ENCODE assay signal across 13 cellular contexts in genomic region chr7:6306471-6306870, GRCh38. TPM values are rescaled to one million over a fixed set of nuclear protein-coding genes. Genes with fewer than 3 reads are reported as not detected.
DNase-seq lines count a peak whose midpoint lies in the region; ATAC-seq, FAIRE-seq and TF ChIP-seq lines count a peak whose summit lies in the region.
"Had no signal": no experiment of that assay in that cellular context is flagged by ENCODE, and none has a peak within 500 bp of the region (broad histone marks: within the 10 kb centered on the region; RNA-seq: fewer than 3 reads in every experiment).

No MANE protein-coding gene starts in this region.

- H2AK5ac ChIP-seq in IMR-90 (ENCODE audit: low read depth, low read length): no peak overlapping the region

- POLR2A ChIA-PET in IMR-90 (lab: Charles Lee; ENCODE audit: unreplicated experiment): no interaction called here

- no peak overlapping the region for H2AFZ ChIP-seq in IMR-90 (replicated peaks; ENCODE audit: low read length, poor library complexity)

- in situ Hi-C loops in Caki2 (cut with HindIII; ENCODE audit: low pct_unique_long_range_greater_than_20kb, low sequenced_read_pairs) (no loop called here), IMR-90 (cut with MboI; ENCODE audit: low sequenced_read_pairs) (no loop called here)

- H3K9ac ChIP-seq in IMR-90 (ENCODE audit: low read depth, low read length) (no peak overlapping the region), adipocyte (ENCODE audit: low read length) (no peak overlapping the region), kidney (ENCODE audit: low read length in 2 of 2) (no peak overlapping the region)

- H3K9me3 ChIP-seq in IMR-90 (ENCODE audit: control insufficient read depth, insufficient read depth, low read length): no peaks in the 10 kb centered on the region
- H3K9me3 ChIP-seq in adipocyte (ENCODE audit: control insufficient read depth, low read length): no peaks in the 10 kb centered on the region
- H3K9me3 ChIP-seq in kidney (ENCODE audit: control insufficient read depth in 1 of 2, low read length in 2 of 2): no peaks in the 10 kb centered on the region
- H3K9me3 ChIP-seq: adrenal gland, ovary had no signal

- TF ChIP-seq CTCF in IMR-90 (conservative IDR thresholded peaks at IDR 0.05; ENCODE audit: low read depth, low read length) (no peak), kidney (IDR thresholded peaks at IDR 0.05; ENCODE audit: borderline replicate concordance, extremely low read depth, insufficient read depth) (no peak)

- H3K27ac ChIP-seq in IMR-90 (ENCODE audit: insufficient read depth, low read length): no peak overlapping the region
- H3K27ac ChIP-seq in kidney (ENCODE audit: low read depth in 2 of 2, low read length in 2 of 2): no peak overlapping the region
- H3K27ac ChIP-seq: adrenal gland, ovary had no signal

- TF ChIP-seq POLR2A in IMR-90 (IDR thresholded peaks at IDR 0.05; ENCODE audit: low read depth, low read length) (no peak), erythroblast (IDR thresholded peaks at IDR 0.05; ENCODE audit: low read length) (no peak)

- dilution Hi-C loops in IMR-90 (cut with HindIII; ENCODE audit: low sequenced_read_pairs, unreplicated experiment): no loop called here

- no peak overlapping the region for H2BK15ac ChIP-seq in IMR-90 (ENCODE audit: low read depth, low read length)

- no TSS peak for BruUV-seq in IMR-90 (replicated peaks; lab: Mats Ljungman, UMichigan)

- intact Hi-C loops in IMR-90 (cut with micrococcal nuclease) (no loop called here), kidney (cut with DNase I) (no loop called here)

- H3K4me1 ChIP-seq in IMR-90 (ENCODE audit: control insufficient read depth, insufficient read depth, low read length) (peaks cover 6% of the 10 kb centered on the region), adipocyte (ENCODE audit: control insufficient read depth, insufficient read depth, low read length) (peaks cover 7% of the 10 kb centered on the region), kidney (ENCODE audit: control insufficient read depth in 1 of 2, insufficient read depth in 1 of 2, low read depth in 1 of 2, low read length in 2 of 2) (no peaks in the 10 kb centered on the region)
- H3K4me1 ChIP-seq: adrenal gland had no signal

- no peak overlapping the region for H4K8ac ChIP-seq in IMR-90 (ENCODE audit: low read depth in 2 of 2, low read length in 2 of 2)

- TF ChIP-seq RAD21 in IMR-90 (IDR thresholded peaks at IDR 0.05; ENCODE audit: low read length): no peak

- peak; percentile 73 for ATAC-seq in IMR-90 (ENCODE audit: low read depth)
- ATAC-seq: left lobe of liver had no signal

- H3K79me1 ChIP-seq in IMR-90 (ENCODE audit: low read depth in 1 of 2, low read length in 2 of 2): no peaks in the 10 kb centered on the region; a peak in 1 of 4 replicates

- no peak overlapping the region for H3K18ac ChIP-seq in IMR-90 (ENCODE audit: low read depth, low read length)

- peak overlapping the region; percentile 36; the same call in 1 of the 2 replicates for H3K4me2 ChIP-seq in IMR-90 (ENCODE audit: low read depth, low read length)

- no peak overlapping the region for H2BK20ac ChIP-seq in IMR-90 (ENCODE audit: low read depth, low read length)

- peak; percentile 86 for DNase-seq in Caki2 (ENCODE audit: low read depth)
- DNase-seq in IMR-90: peak; percentile 74
- peak; percentile 49 for DNase-seq in adipocyte (ENCODE audit: low read depth)
- DNase-seq in kidney: peak; percentile 0
- no peak for DNase-seq in RPMI8226
- DNase-seq in OCI-M2 (lab: John Stamatoyannopoulos, UW; ENCODE audit: unreplicated experiment): no peak
- no peak for DNase-seq in erythroblast (lab: John Stamatoyannopoulos, UW)
- DNase-seq in cerebellar nuclear complex (lab: John Stamatoyannopoulos, UW): no peak
- DNase-seq: activated CD8-positive, alpha-beta memory T cell treated with anti-CD3 and anti-CD28 coated beads for 24 hours; adrenal gland; ovary; T-helper 1 cell had no signal

- H3K27me3 ChIP-seq in IMR-90 (ENCODE audit: control insufficient read depth, insufficient read depth, low read length) (no peaks in the 10 kb centered on the region), adipocyte (replicated peaks; ENCODE audit: control insufficient read depth, insufficient read depth, low read length) (no peaks in the 10 kb centered on the region)
- H3K27me3 ChIP-seq: adrenal gland, ovary had no signal

- no peak overlapping the region for H4K91ac ChIP-seq in IMR-90 (ENCODE audit: insufficient read depth, low read depth, low read length)

- H4K20me1 ChIP-seq in IMR-90 (ENCODE audit: insufficient read depth, low read length): no peaks in the 10 kb centered on the region

- H3K56ac ChIP-seq in IMR-90 (ENCODE audit: extremely low read depth, insufficient read depth, low read length): no peak overlapping the region

- H3K4me3 ChIP-seq in IMR-90 (ENCODE audit: insufficient read depth, low read depth, low read length) (no peak overlapping the region), adipocyte (ENCODE audit: low read length) (no peak overlapping the region), kidney (ENCODE audit: low read length in 2 of 2) (no peak overlapping the region)
- H3K4me3 ChIP-seq: adrenal gland, ovary had no signal

- H3K14ac ChIP-seq in IMR-90 (replicated peaks; ENCODE audit: low read depth, low read length): no peak overlapping the region

- H3K4ac ChIP-seq in IMR-90 (ENCODE audit: low read depth, low read length): no peak overlapping the region

- no peaks in the 10 kb centered on the region for H3K9me1 ChIP-seq in IMR-90 (ENCODE audit: insufficient read depth, low read length)

- no CpG with 5 or more reads among the region's 3 CpGs for WGBS in IMR-90 (ENCODE audit: extremely low coverage in 2 of 2, insufficient read length in 1 of 2), 2 experiments

- 0 out of 2 replicates have a peak overlapping the region, but pooled peaks have one; percentile 14 for H2BK120ac ChIP-seq in IMR-90 (ENCODE audit: low read depth, low read length)

- no peak for FAIRE-seq in kidney (lab: Jason Lieb, UNC)

- no peak overlapping the region for H2AK9ac ChIP-seq in IMR-90 (replicated peaks; ENCODE audit: low read depth, low read length, poor library complexity)

- CTCF ChIA-PET in IMR-90 (lab: Yijun Ruan, JAX): no interaction called here

- H2BK5ac ChIP-seq in IMR-90 (ENCODE audit: low read depth, low read length, poor library complexity, severe bottlenecking): peak overlapping the region; percentile 5

- no peak overlapping the region for H3K23ac ChIP-seq in IMR-90 (ENCODE audit: low read depth, low read length)

- H3K36me3 ChIP-seq in IMR-90 (ENCODE audit: control insufficient read depth, insufficient read depth, low read length): no peaks in the 10 kb centered on the region
- no peaks in the 10 kb centered on the region for H3K36me3 ChIP-seq in adipocyte (ENCODE audit: control insufficient read depth, insufficient read depth, low read length, severe bottlenecking)
- H3K36me3 ChIP-seq in kidney (ENCODE audit: control insufficient read depth in 1 of 2, insufficient read depth in 2 of 2, low read length in 2 of 2): no peaks in the 10 kb centered on the region
- H3K36me3 ChIP-seq: adrenal gland, ovary had no signal

- no peak overlapping the region for H4K5ac ChIP-seq in IMR-90 (ENCODE audit: low read depth, low read length)

TF ChIP-seq in IMR-90, 13 proteins besides CTCF, POLR2A, EP300 and RAD21:
- no peak for TF ChIP-seq SMC3 (IDR thresholded peaks at IDR 0.05; ENCODE audit: low read depth, low read length)
- TF ChIP-seq NFE2L2 (IDR thresholded peaks at IDR 0.05; ENCODE audit: low read depth, low read length): no peak
- TF ChIP-seq FOS (IDR thresholded peaks at IDR 0.05; ENCODE audit: low read depth, low read length): peak; percentile 30; the same call in 1 of the 2 replicates

RNA-seq across cellular contexts. Expression of gene CYTH3, which starts 34.0 kb away (rescaled TPM):
- 7.0 and 18.9 TPM in 2 replicates for total RNA-seq in Caki2 (2014; rRNA removed; shearing (Covaris generic); ENCODE audit: low replicate concordance)
- total RNA-seq in IMR-90 (2012; rRNA removed) (14.2 TPM in 2 replicates), kidney (18.5 TPM)
- polyA plus RNA-seq in IMR-90 (2012; rRNA removed) (34.5 and 34.8 TPM in 2 replicates), kidney (ENCODE audit: insufficient read depth, low read depth, low replicate concordance) (9.1 TPM)
- polyA plus RNA-seq in IMR-90 (2012; cell fraction: cytosol; rRNA removed): 13.5 and 24.2 TPM in 2 replicates
- polyA plus RNA-seq in IMR-90 (2012; cell fraction: nucleus; rRNA removed; ENCODE audit: low replicate concordance): 74.6 and 95.8 TPM in 2 replicates

RNA-seq across cellular contexts. Expression of gene FAM220A, which starts 42.3 kb away (rescaled TPM):
- 26.7 and 27.4 TPM in 2 replicates for total RNA-seq in Caki2 (2014; rRNA removed; shearing (Covaris generic); ENCODE audit: low replicate concordance)
- 13.1 and 13.9 TPM in 2 replicates for total RNA-seq in IMR-90 (2012; rRNA removed)
- 11.4 and 11.5 TPM in 2 replicates for polyA plus RNA-seq in IMR-90 (2012; rRNA removed)
- polyA plus RNA-seq in IMR-90 (2012; cell fraction: cytosol; rRNA removed): 10.0 and 13.7 TPM in 2 replicates
- 3.8 and 5.4 TPM in 2 replicates for polyA plus RNA-seq in IMR-90 (2012; cell fraction: nucleus; rRNA removed; ENCODE audit: low replicate concordance)
- 11.6 TPM for total RNA-seq in kidney
- polyA plus RNA-seq in kidney (ENCODE audit: insufficient read depth, low read depth, low replicate concordance): 11.8 TPM

Comparison
In these comparisons a context has a peak if more than half of its experiments do, and no peak if none do; other contexts are left out.
1. DNase-seq: peak in Caki2 (single experiment), IMR-90 (single experiment), adipocyte (single experiment) and kidney (single experiment); none in RPMI8226 (single experiment), OCI-M2 (single experiment), erythroblast (0 of 2) and cerebellar nuclear complex (0 of 2).